8 cellular contexts compared by ENCODE assay signal in the genomic region with DNA sequence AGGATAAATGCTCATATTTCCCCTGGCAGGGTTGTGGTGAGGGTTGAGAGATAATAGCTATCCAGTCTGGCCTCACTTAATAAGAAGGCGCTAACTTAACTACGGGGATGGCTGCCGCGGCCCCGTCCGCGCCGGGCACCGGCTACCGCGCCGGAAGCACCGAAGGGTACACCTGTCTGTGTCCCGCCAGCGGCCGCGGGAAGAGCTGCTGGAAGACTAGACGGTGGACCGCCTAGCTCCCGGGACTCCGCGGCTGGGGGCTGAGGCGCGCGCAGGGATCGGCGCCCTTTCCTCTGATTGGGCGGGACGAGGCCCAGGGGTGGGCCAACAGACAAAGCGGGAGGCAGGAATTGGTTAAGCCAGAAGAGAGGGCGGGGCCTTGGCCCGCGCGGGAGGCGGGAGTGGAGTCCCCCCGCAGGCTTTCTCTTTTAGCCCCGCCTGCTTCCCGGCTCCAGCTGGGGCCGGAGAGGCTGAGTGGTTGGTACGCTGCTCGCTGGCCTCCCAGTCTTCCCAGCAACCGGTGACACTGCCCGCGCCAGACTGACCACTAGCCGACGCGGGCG. TPM values are rescaled to one million over a fixed set of nuclear protein-coding genes. Genes with fewer than 3 reads are reported as not detected.
DNase-seq lines count a peak whose midpoint lies in the region; ATAC-seq and TF ChIP-seq lines count a peak whose summit lies in the region.

A gene (plus strand): TSS at position 431 of the 563 bp plus-strand sequence. CDS start 9,051 bp downstream, outside the sequence.

- no peak for TF ChIP-seq CTCF in mucosa of descending colon (IDR thresholded peaks at IDR 0.05)

- TF ChIP-seq EP300 in Ishikawa (IDR thresholded peaks at IDR 0.05; ENCODE audit: borderline replicate concordance): no peak

- H3K4me1 ChIP-seq in mucosa of descending colon (ENCODE audit: low read depth): peaks cover 10% of the 10 kb centered on the region

- no peaks in the 10 kb centered on the region for H3K9me3 ChIP-seq in mucosa of descending colon

- H3K36me3 ChIP-seq in mucosa of descending colon (ENCODE audit: low read depth): no peaks in the 10 kb centered on the region

- intact Hi-C loops in mucosa of descending colon (cut with DNase I, micrococcal nuclease): no loop called here

- peak within 1 kb of the TSS; percentile 94 for H3K4me3 ChIP-seq in mucosa of descending colon

- TF ChIP-seq RAD21 in Ishikawa (IDR thresholded peaks at IDR 0.05; ENCODE audit: low read depth): peak; percentile 7; the same call in 1 of the 2 replicates

- DNase-seq in DMS153 treated with DMSO at 0.1 percent for 48 hours (lab: John Stamatoyannopoulos, UW; ENCODE audit: unreplicated experiment) (peak; percentile 98), OCI-M2 (lab: John Stamatoyannopoulos, UW; ENCODE audit: unreplicated experiment) (peak; percentile 93), activated T-cell treated with anti-CD3 and anti-CD28 coated beads for 24 hours (ENCODE audit: low read depth) (peak; percentile 92), epidermal melanocyte (ENCODE audit: insufficient read length, low spot score) (peak; percentile 90), mucosa of descending colon (peak; percentile 97 to 98 (median 98))
- peak; percentile 81 to 90 for DNase-seq in stimulated activated CD8-positive, alpha-beta memory T cell treated with anti-CD3 and anti-CD28 coated beads, Interleukin-4, amount 100 ng/mL, for 1 hour (ENCODE audit: low read depth in 2 of 2, low spot score in 1 of 2)

- ATAC-seq in GM21619 (IDR thresholded peaks at IDR 0.05; ENCODE audit: unreplicated experiment) (peak; percentile 76), mucosa of descending colon (peak; percentile 90)

TF ChIP-seq in Ishikawa, 13 proteins besides CTCF, POLR2A, EP300 and RAD21:
- TF ChIP-seq, protein P1, sequence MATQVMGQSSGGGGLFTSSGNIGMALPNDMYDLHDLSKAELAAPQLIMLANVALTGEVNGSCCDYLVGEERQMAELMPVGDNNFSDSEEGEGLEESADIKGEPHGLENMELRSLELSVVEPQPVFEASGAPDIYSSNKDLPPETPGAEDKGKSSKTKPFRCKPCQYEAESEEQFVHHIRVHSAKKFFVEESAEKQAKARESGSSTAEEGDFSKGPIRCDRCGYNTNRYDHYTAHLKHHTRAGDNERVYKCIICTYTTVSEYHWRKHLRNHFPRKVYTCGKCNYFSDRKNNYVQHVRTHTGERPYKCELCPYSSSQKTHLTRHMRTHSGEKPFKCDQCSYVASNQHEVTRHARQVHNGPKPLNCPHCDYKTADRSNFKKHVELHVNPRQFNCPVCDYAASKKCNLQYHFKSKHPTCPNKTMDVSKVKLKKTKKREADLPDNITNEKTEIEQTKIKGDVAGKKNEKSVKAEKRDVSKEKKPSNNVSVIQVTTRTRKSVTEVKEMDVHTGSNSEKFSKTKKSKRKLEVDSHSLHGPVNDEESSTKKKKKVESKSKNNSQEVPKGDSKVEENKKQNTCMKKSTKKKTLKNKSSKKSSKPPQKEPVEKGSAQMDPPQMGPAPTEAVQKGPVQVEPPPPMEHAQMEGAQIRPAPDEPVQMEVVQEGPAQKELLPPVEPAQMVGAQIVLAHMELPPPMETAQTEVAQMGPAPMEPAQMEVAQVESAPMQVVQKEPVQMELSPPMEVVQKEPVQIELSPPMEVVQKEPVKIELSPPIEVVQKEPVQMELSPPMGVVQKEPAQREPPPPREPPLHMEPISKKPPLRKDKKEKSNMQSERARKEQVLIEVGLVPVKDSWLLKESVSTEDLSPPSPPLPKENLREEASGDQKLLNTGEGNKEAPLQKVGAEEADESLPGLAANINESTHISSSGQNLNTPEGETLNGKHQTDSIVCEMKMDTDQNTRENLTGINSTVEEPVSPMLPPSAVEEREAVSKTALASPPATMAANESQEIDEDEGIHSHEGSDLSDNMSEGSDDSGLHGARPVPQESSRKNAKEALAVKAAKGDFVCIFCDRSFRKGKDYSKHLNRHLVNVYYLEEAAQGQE (IDR thresholded peaks at IDR 0.05; ENCODE audit: low read depth): no peak
- TF ChIP-seq CEBPB (IDR thresholded peaks at IDR 0.05) (no peak), ZBTB7A (IDR thresholded peaks at IDR 0.05; ENCODE audit: low read depth) (peak; percentile 42), TAF1 (IDR thresholded peaks at IDR 0.05; ENCODE audit: low read depth) (peak; percentile 86), NFIC (IDR thresholded peaks at IDR 0.05) (peak; percentile 12; the same call in 1 of the 2 replicates), CREB1 (IDR thresholded peaks at IDR 0.05; ENCODE audit: low read depth) (peak; percentile 87)
- TF ChIP-seq, protein P2, sequence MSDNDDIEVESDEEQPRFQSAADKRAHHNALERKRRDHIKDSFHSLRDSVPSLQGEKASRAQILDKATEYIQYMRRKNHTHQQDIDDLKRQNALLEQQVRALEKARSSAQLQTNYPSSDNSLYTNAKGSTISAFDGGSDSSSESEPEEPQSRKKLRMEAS (IDR thresholded peaks at IDR 0.05): peak; percentile 57; the same call in 1 of the 2 replicates
- TF ChIP-seq, protein P3, sequence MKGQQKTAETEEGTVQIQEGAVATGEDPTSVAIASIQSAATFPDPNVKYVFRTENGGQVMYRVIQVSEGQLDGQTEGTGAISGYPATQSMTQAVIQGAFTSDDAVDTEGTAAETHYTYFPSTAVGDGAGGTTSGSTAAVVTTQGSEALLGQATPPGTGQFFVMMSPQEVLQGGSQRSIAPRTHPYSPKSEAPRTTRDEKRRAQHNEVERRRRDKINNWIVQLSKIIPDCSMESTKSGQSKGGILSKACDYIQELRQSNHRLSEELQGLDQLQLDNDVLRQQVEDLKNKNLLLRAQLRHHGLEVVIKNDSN (IDR thresholded peaks at IDR 0.05): peak; percentile 38
TF ChIP-seq in Ishikawa: peak in this region for 6.

RNA-seq across cellular contexts. Expression of the gene that starts here (rescaled TPM):
- 10 to 100 TPM; 29.6 to 38.8 (median 38.3) TPM for total RNA-seq in mucosa of descending colon

Comparison
In these comparisons a context has a peak if more than half of its experiments do, and no peak if none do; other contexts are left out.
1. Peak in every context shown above with its lines: DNase-seq, ATAC-seq and H3K4me3 ChIP-seq.